In the genomic region with DNA sequence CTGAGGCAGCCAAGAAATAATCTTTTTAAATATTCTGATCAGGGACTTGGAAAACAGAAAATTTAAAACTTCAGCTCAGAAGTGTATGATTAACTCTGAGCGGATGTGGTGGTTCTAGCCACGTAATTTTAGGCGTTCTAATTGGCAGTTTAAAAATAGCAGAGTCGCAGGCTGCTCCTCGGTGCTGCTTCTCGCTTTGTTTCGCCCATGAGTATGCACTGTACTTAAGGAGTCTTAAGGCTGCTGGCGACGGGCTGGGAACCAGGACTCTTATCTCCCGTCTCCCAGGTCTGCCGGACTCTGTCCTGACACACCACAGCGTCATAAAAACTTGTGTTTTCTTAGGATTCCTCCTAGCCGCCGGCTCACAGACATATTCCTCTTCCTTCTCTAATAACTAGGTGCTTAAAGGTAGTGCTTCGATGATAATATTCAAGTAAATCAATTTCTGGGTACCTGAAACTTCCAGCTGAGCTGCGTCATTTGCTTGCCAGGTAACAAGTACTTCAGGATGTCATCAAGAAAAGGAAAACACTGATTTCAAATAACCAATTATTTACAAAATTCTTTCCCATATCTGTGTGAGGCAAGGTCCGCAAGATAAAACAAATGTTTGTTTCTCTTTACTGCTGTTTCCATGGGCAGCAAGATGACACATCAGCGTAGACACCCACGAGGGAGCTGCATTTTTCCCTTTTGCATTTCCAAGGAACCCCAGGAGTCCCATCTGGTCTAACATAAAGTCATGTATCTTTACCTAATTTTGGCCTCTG, we compare ENCODE assay signal across 8 cellular contexts.
DNase-seq lines count a peak whose midpoint lies in the region; ATAC-seq, FAIRE-seq and TF ChIP-seq lines count a peak whose summit lies in the region.

No MANE protein-coding gene starts in this region.

- FAIRE-seq in frontal cortex (lab: Jason Lieb, UNC): no peak

- peaks cover 38% of the 10 kb centered on the region for H3K4me1 ChIP-seq in CD8-positive, alpha-beta T cell (ENCODE audit: insufficient read depth, low read length)

- POLR2A ChIA-PET in CD8-positive, alpha-beta T cell (lab: Charles Lee): interaction anchor here (1.0 kb wide), 1 partner anchor 113 kb away, joined by 4 read pairs; a partner anchor contains a TSS
- POLR2A ChIA-PET in activated CD4-positive, alpha-beta memory T cell treated with anti-CD3 and anti-CD28 coated beads, Interleukin-2, amount 10 ng/mL, durations not matched to agents 7 days and 5 days (lab: Charles Lee): no interaction called here

- H3K4me3 ChIP-seq in CD8-positive, alpha-beta T cell (ENCODE audit: low read depth, low read length): no peak overlapping the region

- no peaks in the 10 kb centered on the region for H3K36me3 ChIP-seq in CD8-positive, alpha-beta T cell (ENCODE audit: insufficient read depth, low read length)

- H3K9me3 Mint-ChIP-seq in CD8-positive, alpha-beta T cell: no peaks in the 10 kb centered on the region
- H3K9me3 Mint-ChIP-seq in activated CD4-positive, alpha-beta memory T cell treated with anti-CD3 and anti-CD28 coated beads, Interleukin-2, amount 10 ng/mL, durations not matched to agents 7 days and 5 days: peaks cover 13% of the 10 kb centered on the region

- no peaks in the 10 kb centered on the region for H3K36me3 Mint-ChIP-seq in CD8-positive, alpha-beta T cell
- H3K36me3 Mint-ChIP-seq in activated CD4-positive, alpha-beta memory T cell treated with anti-CD3 and anti-CD28 coated beads, Interleukin-2, amount 10 ng/mL, durations not matched to agents 7 days and 5 days (ENCODE audit: low read depth): peaks cover 5% of the 10 kb centered on the region

- H3K9me3 ChIP-seq in CD8-positive, alpha-beta T cell (ENCODE audit: low read length): no peaks in the 10 kb centered on the region

- peaks cover 42% of the 10 kb centered on the region for H3K4me1 Mint-ChIP-seq in CD8-positive, alpha-beta T cell (ENCODE audit: low read depth)
- peaks cover 43% of the 10 kb centered on the region for H3K4me1 Mint-ChIP-seq in activated CD4-positive, alpha-beta memory T cell treated with anti-CD3 and anti-CD28 coated beads, Interleukin-2, amount 10 ng/mL, durations not matched to agents 7 days and 5 days

- peaks cover 34% of the 10 kb centered on the region for H3K27me3 ChIP-seq in CD8-positive, alpha-beta T cell (ENCODE audit: insufficient read depth, low read length)

- peak in 4 of 7 experiments; percentile 3 to 46 (median 18) for DNase-seq in CD8-positive, alpha-beta T cell
- peak; percentile 49 for DNase-seq in activated CD4-positive, alpha-beta memory T cell treated with anti-CD3 and anti-CD28 coated beads, Interleukin-2, amount 10 ng/mL, durations not matched to agents 7 days and 5 days
- DNase-seq in glomerular visceral epithelial cell (ENCODE audit: extremely low spot score) (peak; percentile 50), sciatic nerve (ENCODE audit: low spot score) (no peak), COLO829 (ENCODE audit: low spot score) (no peak), frontal cortex (ENCODE audit: low spot score in 2 of 2) (no peak)

- H3K27ac Mint-ChIP-seq in CD8-positive, alpha-beta T cell: no peak overlapping the region
- H3K27ac Mint-ChIP-seq in activated CD4-positive, alpha-beta memory T cell treated with anti-CD3 and anti-CD28 coated beads, Interleukin-2, amount 10 ng/mL, durations not matched to agents 7 days and 5 days: peak overlapping the region; percentile 84

- peak; percentile 60 for ATAC-seq in CD8-positive, alpha-beta T cell
- ATAC-seq in GM19467 (IDR thresholded peaks at IDR 0.05; ENCODE audit: unreplicated experiment) (peak; percentile 84), HG03575 (IDR thresholded peaks at IDR 0.05; ENCODE audit: extremely low read depth, insufficient number of reproducible peaks, low FRiP score, unreplicated experiment) (peak; percentile 47), sciatic nerve (peak; percentile 82)

- H3K27ac ChIP-seq in CD8-positive, alpha-beta T cell (ENCODE audit: low read depth, low read length): no peak overlapping the region

- intact Hi-C loops in CD8-positive, alpha-beta T cell (cut with DNase I, micrococcal nuclease): loop anchor here (5.0 kb wide), 1 partner anchor 112 kb away; a partner anchor contains a TSS
- intact Hi-C loops in sciatic nerve (cut with DNase I): no loop called here

- H3K27me3 Mint-ChIP-seq in CD8-positive, alpha-beta T cell (ENCODE audit: low read depth): peaks cover 60% of the 10 kb centered on the region
- H3K27me3 Mint-ChIP-seq in activated CD4-positive, alpha-beta memory T cell treated with anti-CD3 and anti-CD28 coated beads, Interleukin-2, amount 10 ng/mL, durations not matched to agents 7 days and 5 days: peaks cover 37% of the 10 kb centered on the region

- CTCF ChIA-PET in CD8-positive, alpha-beta T cell (lab: Charles Lee): no interaction called here
- CTCF ChIA-PET in activated CD4-positive, alpha-beta memory T cell treated with anti-CD3 and anti-CD28 coated beads, Interleukin-2, amount 10 ng/mL, durations not matched to agents 7 days and 5 days (lab: Charles Lee): no interaction called here

- peak overlapping the region; percentile 55 for H3K4me3 Mint-ChIP-seq in CD8-positive, alpha-beta T cell
- no peak overlapping the region for H3K4me3 Mint-ChIP-seq in activated CD4-positive, alpha-beta memory T cell treated with anti-CD3 and anti-CD28 coated beads, Interleukin-2, amount 10 ng/mL, durations not matched to agents 7 days and 5 days

- TF ChIP-seq CTCF in CD8-positive, alpha-beta T cell (IDR thresholded peaks at IDR 0.05): no peak

Comparison
In these comparisons a context has a peak if more than half of its experiments do, and no peak if none do; other contexts are left out.
1. DNase-seq: peak in CD8-positive, alpha-beta T cell (4 of 7), activated CD4-positive, alpha-beta memory T cell treated with anti-CD3 and anti-CD28 coated beads, Interleukin-2, amount 10 ng/mL, durations not matched to agents 7 days and 5 days (single experiment) and glomerular visceral epithelial cell (single experiment); none in sciatic nerve (single experiment), COLO829 (single experiment) and frontal cortex (0 of 2).
2. Peak in every context shown above with its lines, with median percentiles within 50 percentile points of each other: ATAC-seq.